25 cellular contexts compared by ENCODE assay signal in genomic region chr3:191695815-191696153, GRCh38.
"Had no signal": no experiment of that assay in that cellular context is flagged by ENCODE, and none has a peak within 500 bp of the region (broad histone marks: within the 10 kb centered on the region; RNA-seq: fewer than 3 reads in every experiment).

No MANE protein-coding gene starts in this region.

- ATAC-seq: activated CD4-positive, CD25-positive, alpha-beta regulatory T cell treated with anti-CD3 and anti-CD28 coated beads, Interleukin-2, amount 50 U/mL, for 24 hours; activated CD8-positive, alpha-beta T cell treated with anti-CD3 and anti-CD28 coated beads for 36 hours; activated T-cell treated with anti-CD3 and anti-CD28 coated beads, Interleukin-2, amount 50 U/mL, for 4 hours; activated T-helper 17 cell treated with anti-CD3 and anti-CD28 coated beads, Interleukin-2, amount 50 U/mL, for 72 hours; esophagus mucosa; T-helper 17 cell had no signal

- H3K27ac ChIP-seq: brain microvascular endothelial cell, coronary artery, dorsolateral prefrontal cortex, WERI-Rb-1 had no signal

- H3K27me3 ChIP-seq: brain microvascular endothelial cell had no signal

- DNase-seq: activated B cell treated with CpG ODN at 0.5 μM for 24 hours; activated CD4-positive, alpha-beta T cell treated with anti-CD3 and anti-CD28 coated beads for 48 hours; activated CD4-positive, alpha-beta T cell treated with anti-CD3 and anti-CD28 coated beads, Interleukin-2, amount 50 U/mL, for 1 hour; activated CD4-positive, alpha-beta T cell treated with anti-CD3 and anti-CD28 coated beads, Interleukin-2, amount 50 U/mL, for 48 hours; activated CD8-positive, alpha-beta memory T cell treated with anti-CD3 and anti-CD28 coated beads for 24 hours; activated CD8-positive, alpha-beta T cell treated with anti-CD3 and anti-CD28 coated beads for 36 hours; activated effector memory CD4-positive, alpha-beta T cell treated with Interleukin-2 at 50 U/mL for 16 hours; activated gamma-delta T cell treated with Interleukin-2 at 50 U/mL for 16 hours; activated naive CD4-positive, alpha-beta T cell treated with anti-CD3 and anti-CD28 coated beads, Interleukin-2, amount 50 U/mL, for 16 hours; activated naive CD4-positive, alpha-beta T cell treated with Interleukin-2 at 50 U/mL for 16 hours; activated T-cell treated with anti-CD3 and anti-CD28 coated beads, Interleukin-2, amount 50 U/mL, for 4 hours; amniotic stem cell; brain microvascular endothelial cell; dorsolateral prefrontal cortex; effector memory CD4-positive, alpha-beta T cell; endodermal cell; foreskin fibroblast; head of caudate nucleus; T-helper 17 cell; T1000; WERI-Rb-1 had no signal

- H3K36me3 ChIP-seq: brain microvascular endothelial cell, WERI-Rb-1 had no signal

- H3K4me3 ChIP-seq: coronary artery, dorsolateral prefrontal cortex had no signal
